In genomic region chr2:218402911-218403411, GRCh38 we compare ENCODE assay signal across 20 cellular contexts. TPM values are rescaled to one million over a fixed set of nuclear protein-coding genes. Genes with fewer than 3 reads are reported as not detected.
A peak's percentile ranks its signal among the peaks of the same experiment; 100 is the strongest.
DNase-seq lines count a peak whose midpoint lies in the region; ATAC-seq, FAIRE-seq and TF ChIP-seq lines count a peak whose summit lies in the region.
"Had no signal": no experiment of that assay in that cellular context is flagged by ENCODE, and none has a peak within 500 bp of the region (broad histone marks: within the 10 kb centered on the region; RNA-seq: fewer than 3 reads in every experiment).

No MANE protein-coding gene starts in this region.

- peaks cover 6% of the 10 kb centered on the region for H3K4me1 ChIP-seq in right cardiac atrium (ENCODE audit: control insufficient read depth, insufficient read depth, low read length)
- H3K4me1 ChIP-seq in heart right ventricle = peaks cover 30 to 78% (median 64%) of the 10 kb centered on the region in 9 donors
- H3K4me1 ChIP-seq in GM12878 (ENCODE audit: control insufficient read depth, insufficient read depth, low read length) = peaks cover 32% of the 10 kb centered on the region
- peaks cover 70% of the 10 kb centered on the region for H3K4me1 ChIP-seq in vagina

- H3K9me3 Mint-ChIP-seq in nephron = no peaks in the 10 kb centered on the region
- H3K9me3 Mint-ChIP-seq: activated CD4-positive, alpha-beta T cell treated with anti-CD3 and anti-CD28 coated beads, Interleukin-2, amount 10 ng/mL, durations not matched to agents 24 days and 14 days; activated T-helper 1 cell treated with anti-CD3 and anti-CD28 coated beads, Interleukin-12 subunit alpha, Interleukin-12 subunit beta, Interleukin-2, Interleukin-4 antibody, amounts not matched to agents 30 ng/mL and 10 ng/mL and 1 ng/mL, durations not matched to agents 14 hours and 24 hours and 36 hours; stimulated activated naive CD8-positive, alpha-beta T cell treated with anti-CD3 and anti-CD28 coated beads, Interleukin-15, amount 100 ng/mL, for 72 hours had no signal

- peaks cover 4% of the 10 kb centered on the region; the same call in 1 of the 2 replicates for H4K20me1 ChIP-seq in GM12878 (ENCODE audit: control insufficient read depth, insufficient read depth)

- no peak overlapping the region for H3K9ac ChIP-seq in GM12878 (ENCODE audit: control insufficient read depth, insufficient read depth, low read length)
- H3K9ac ChIP-seq: parathyroid adenoma had no signal

- no peak for TF ChIP-seq RAD21 in GM12878 (IDR thresholded peaks at IDR 0.05; ENCODE audit: insufficient read depth, low read depth, low read length)

- peaks cover 12% of the 10 kb centered on the region for H3K36me3 Mint-ChIP-seq in nephron (ENCODE audit: low read depth)

- DNase-seq in right cardiac atrium (peak in 2 of 3 donors; percentile 63 to 68), heart right ventricle (no peak), GM12878 (ENCODE audit: low read depth, low spot score) (no peak), vagina (ENCODE audit: extremely low spot score in 2 of 2) (no peak), NCI-H2227 treated with DMSO at 0.1 percent for 48 hours (lab: John Stamatoyannopoulos, UW) (no peak), GM12891 (ENCODE audit: insufficient read length, low spot score) (no peak)
- DNase-seq: activated CD4-positive, alpha-beta T cell treated with anti-CD3 and anti-CD28 coated beads, Interleukin-2, amount 10 ng/mL, durations not matched to agents 24 days and 14 days; DMS153; erythroblast; glutamatergic neuron; KG1; NCI-H1092 treated with DMSO at 0.1 percent for 48 hours; NCI-H2171; stimulated activated naive CD8-positive, alpha-beta T cell treated with anti-CD3 and anti-CD28 coated beads, Interleukin-15, amount 100 ng/mL, for 72 hours had no signal

- no peak for FAIRE-seq in GM12878 (lab: Jason Lieb, UNC)
- FAIRE-seq in GM12891 (lab: Jason Lieb, UNC) = no peak
- FAIRE-seq: islet of Langerhans had no signal

- H3K79me2 ChIP-seq in GM12878 (ENCODE audit: control insufficient read depth, insufficient read depth, low read length) = peaks cover 37% of the 10 kb centered on the region

- peaks cover 43% of the 10 kb centered on the region for H3K4me1 Mint-ChIP-seq in nephron

- no peak overlapping the region for H3K4me3 ChIP-seq in right cardiac atrium (ENCODE audit: low read length)
- H3K4me3 ChIP-seq in heart right ventricle = no peak overlapping the region
- no peak overlapping the region for H3K4me3 ChIP-seq in GM12878
- no peak overlapping the region for H3K4me3 ChIP-seq in vagina

- TF ChIP-seq EP300 in GM12878 (IDR thresholded peaks at IDR 0.05; ENCODE audit: borderline replicate concordance in 1 of 2, control insufficient read depth in 1 of 2, low read depth in 2 of 2, low read length in 2 of 2) = no peak

- RAD21 ChIA-PET in GM12878 (lab: Charles Lee; ENCODE audit: unreplicated experiment) = interaction anchor here (1.1 kb wide), 1 partner anchor 68 kb away, joined by 3 read pairs; no protein-coding TSS in a partner anchor

- intact Hi-C loops in right cardiac atrium (cut with DNase I) = no loop called here
- intact Hi-C loops in heart right ventricle (cut with DNase I) = loop anchor here in 3 of 10 donors (10.0 kb wide), 2 partner anchors 242 to 252 kb away; partner anchors contain the start of genes BCS1L (in 2 of the 3) and ZNF142 (in 2 of the 3)
- intact Hi-C loops in GM12878 (cut with micrococcal nuclease; ENCODE audit: unreplicated experiment) = no loop called here
- intact Hi-C loops in vagina (cut with DNase I) = loop anchor here (2.0 to 10.0 kb wide), 3 partner anchors 68 to 242 kb away; partner anchors contain the start of genes CNOT9 and USP37

- H3K27ac ChIP-seq in right cardiac atrium (ENCODE audit: low read length) (no peak overlapping the region), heart right ventricle (peak overlapping the region in 4 of 10 donors; percentile 5 to 100 (median 55)), GM12878 (ENCODE audit: control insufficient read depth, insufficient read depth) (no peak overlapping the region), vagina (peak overlapping the region; percentile 99)

- H3K36me3 ChIP-seq in heart right ventricle = peaks cover 0 to 45% (median 37%) of the 10 kb centered on the region in 9 donors
- H3K36me3 ChIP-seq in GM12878 (ENCODE audit: control insufficient read depth in 2 of 2, insufficient read depth in 2 of 2, low read length in 1 of 2) = peaks cover 7 to 10% of the 10 kb centered on the region in 2 experiments; a peak in 3 of 4 replicates
- H3K36me3 ChIP-seq in vagina = peaks cover 0 to 41% of the 10 kb centered on the region in 2 donors

- H3K27me3 ChIP-seq in right cardiac atrium (ENCODE audit: control insufficient read depth, insufficient read depth) (no peaks in the 10 kb centered on the region), heart right ventricle (no peaks in the 10 kb centered on the region), GM12878 (replicated peaks in 1 of 2; ENCODE audit: control insufficient read depth in 2 of 2, insufficient read depth in 2 of 2, low read length in 1 of 2) (no peaks in the 10 kb centered on the region), vagina (no peaks in the 10 kb centered on the region)

- H3K9me3 ChIP-seq in right cardiac atrium (ENCODE audit: control insufficient read depth, low read length) (no peaks in the 10 kb centered on the region), heart right ventricle (no peaks in the 10 kb centered on the region), GM12878 (replicated peaks; ENCODE audit: control insufficient read depth, insufficient read depth, low read length) (no peaks in the 10 kb centered on the region), vagina (no peaks in the 10 kb centered on the region)

- ATAC-seq in right cardiac atrium = no peak
- ATAC-seq in heart right ventricle = no peak
- ATAC-seq in GM12878 = no peak
- ATAC-seq in HG03469 (IDR thresholded peaks at IDR 0.05; ENCODE audit: unreplicated experiment) = no peak
- ATAC-seq: stimulated activated naive CD8-positive, alpha-beta T cell treated with anti-CD3 and anti-CD28 coated beads, Interleukin-15, amount 100 ng/mL, for 72 hours had no signal

- peaks cover 3% of the 10 kb centered on the region for H3K27me3 Mint-ChIP-seq in nephron (ENCODE audit: low read depth)
- H3K27me3 Mint-ChIP-seq: activated CD4-positive, alpha-beta T cell treated with anti-CD3 and anti-CD28 coated beads, Interleukin-2, amount 10 ng/mL, durations not matched to agents 24 days and 14 days had no signal

- no peak overlapping the region for H2AFZ ChIP-seq in GM12878 (ENCODE audit: control insufficient read depth, low read depth, low read length)
- H2AFZ ChIP-seq: parathyroid adenoma had no signal

- 0 out of 2 replicates have a peak overlapping the region, but pooled peaks have one; percentile 17 for H3K4me2 ChIP-seq in GM12878 (ENCODE audit: control insufficient read depth, insufficient read depth)

- TF ChIP-seq CTCF in heart right ventricle (IDR thresholded peaks at IDR 0.05) (no peak), GM12878 (IDR thresholded peaks at IDR 0.05 in 2 of 3, conservative IDR thresholded peaks at IDR 0.05 in 1 of 3; ENCODE audit: control insufficient read depth in 2 of 3, extremely low read depth in 1 of 3, insufficient read depth in 1 of 3, low read depth in 3 of 3, low read length in 3 of 3) (no peak), nephron (IDR thresholded peaks at IDR 0.05; ENCODE audit: unreplicated experiment in 3 of 3) (no peak), vagina (IDR thresholded peaks at IDR 0.05) (no peak)

- peak overlapping the region in 2 of 3 experiments; percentile 76 to 98 for H3K27ac Mint-ChIP-seq in nephron
- H3K27ac Mint-ChIP-seq: activated T-helper 1 cell treated with anti-CD3 and anti-CD28 coated beads, Interleukin-12 subunit alpha, Interleukin-12 subunit beta, Interleukin-2, Interleukin-4 antibody, amounts not matched to agents 30 ng/mL and 10 ng/mL and 1 ng/mL, durations not matched to agents 14 hours and 24 hours and 36 hours; stimulated activated naive CD8-positive, alpha-beta T cell treated with anti-CD3 and anti-CD28 coated beads, Interleukin-15, amount 100 ng/mL, for 72 hours had no signal

- BruUV-seq in GM12878 (replicated peaks; lab: Mats Ljungman, UMichigan) = no TSS peak

- POLR2A ChIA-PET in GM12878 (lab: Charles Lee) = no interaction called here

- CTCF ChIA-PET in GM12878 (lab: Yijun Ruan, JAX) = no interaction called here

- in situ Hi-C loops in GM12878 (cut with MboI) = loop anchor here (10.0 kb wide), 1 partner anchor 442 kb away; no protein-coding TSS in a partner anchor

- SMC1A ChIA-PET in GM12878 (lab: Charles Lee; ENCODE audit: uncharacterized antibody, unreplicated experiment) = no interaction called here

- WGBS in right cardiac atrium = 80% methylated on average over 26 of the region's 26 CpGs
- WGBS in heart right ventricle, 2 donors = 86 to 87% methylated on average over 26 of the region's 26 CpGs
- WGBS in GM12878 (ENCODE audit: insufficient coverage, insufficient replicate concordance, low lambda C conversion rate, missing lambda C conversion rate) = 89% methylated on average over 21 of the region's 26 CpGs

- TF ChIP-seq POLR2A in GM12878 (IDR thresholded peaks at IDR 0.05; ENCODE audit: low read depth, low read length) (no peak), vagina (IDR thresholded peaks at IDR 0.05) (no peak), GM12891 (IDR thresholded peaks at IDR 0.05; ENCODE audit: low read depth, low read length) (no peak)

- H3K4me3 Mint-ChIP-seq in nephron = peak overlapping the region; percentile 60 to 77 (median 61)

RNA-seq across cellular contexts. Expression of gene CTDSP1, which starts 3.3 kb away (rescaled TPM):
- total RNA-seq in right cardiac atrium = 100 to 1,000 TPM in 3 of 4 donors, 10 to 100 TPM in 1; 99.9 to 118 (median 116) TPM
- polyA plus RNA-seq in right cardiac atrium = 85.9 TPM
- total RNA-seq in heart right ventricle = 100 to 1,000 TPM in 2 of 10 donors, 10 to 100 TPM in 8; 77.9 to 118 (median 89.5) TPM
- polyA plus RNA-seq in heart right ventricle = 10 to 100 TPM; 84.2 to 95.0 TPM
- 73.6 and 91.2 TPM in 2 replicates for total RNA-seq in GM12878 (2013; cell fraction: nucleolus; rRNA removed)
- 52.5 and 56.5 TPM in 2 replicates for total RNA-seq in GM12878 (2014; rRNA removed)
- 30.9 and 32.5 TPM in 2 replicates for total RNA-seq in GM12878 (2014; rRNA removed; fragmentation: Illumina TruSeq; extraction: Trizol)
- 71.2 and 75.9 TPM in 2 replicates for total RNA-seq in GM12878 (2021)
- polyA plus RNA-seq in GM12878 (2011; ENCODE audit: low read depth) = 22.2 TPM
- polyA plus RNA-seq in GM12878 (2011; rRNA removed) = 37.1 and 75.5 TPM in 2 replicates
- polyA plus RNA-seq in GM12878 (2011; cell fraction: cytosol; rRNA removed) = 98.4 and 116 TPM in 2 replicates
- polyA plus RNA-seq in GM12878 (2011; cell fraction: nucleus; rRNA removed) = 462 and 514 TPM in 2 replicates
- 47.9 and 48.0 TPM in 2 replicates for polyA plus RNA-seq in GM12878 (2012)
- 12.5 and 36.4 TPM in 2 replicates for polyA plus RNA-seq in GM12878 (2014; fragmentation: Illumina TruSeq; extraction: Trizol)
- 1 to 10 TPM; 3.0 to 6.2 TPM for polyA plus RNA-seq in GM12878 (2014; fragmentation: Nextera tagmentation; extraction: Ambion mirVana)
- 72.7 and 83.1 TPM in 2 replicates for polyA plus RNA-seq in GM12878 (2014; rRNA removed)
- polyA plus RNA-seq in GM12878 (2016; fragmentation: Nextera tagmentation; extraction: Ambion mirVana) = 10 to 100 TPM; 13.7 to 15.6 TPM
- polyA minus RNA-seq in GM12878 (2011; rRNA and poly(A)+ RNA removed) = 53.1 and 87.5 TPM in 2 replicates
- polyA minus RNA-seq in GM12878 (2011; cell fraction: cytosol; rRNA and poly(A)+ RNA removed) = 22.9 and 28.7 TPM in 2 replicates
- 85.7 and 129 TPM in 2 replicates for polyA minus RNA-seq in GM12878 (2011; cell fraction: nucleus; rRNA and poly(A)+ RNA removed)
- total RNA-seq in vagina = 103 TPM
- polyA plus RNA-seq in GM12891 (2012; ENCODE audit: low read depth, missing spikeins) = 27.9 TPM

RNA-seq across cellular contexts. Expression of gene VIL1, which starts 16.0 kb away (rescaled TPM):
- total RNA-seq in right cardiac atrium (not detected), heart right ventricle (not detected), GM12878 (2014; rRNA removed) (0.16 and 0.34 TPM in 2 replicates), GM12878 (2014; rRNA removed; fragmentation: Illumina TruSeq; extraction: Trizol) (0.05 and 0.09 TPM in 2 replicates), GM12878 (2021) (0.13 and 0.62 TPM in 2 replicates), vagina (not detected)
- polyA plus RNA-seq in right cardiac atrium (0.11 TPM), heart right ventricle (under 1 TPM in 1 of 2 donors, not detected in 1; 0.06 TPM), GM12878 (2011; rRNA removed) (0.61 and 1.9 TPM in 2 replicates), GM12878 (2014; fragmentation: Illumina TruSeq; extraction: Trizol) (0.07 TPM in 1 of 2 replicates, not detected in the other), GM12878 (2014; fragmentation: Nextera tagmentation; extraction: Ambion mirVana) (1 to 10 TPM in 1 of 2 experiments, under 1 TPM in 1; 0.66 to 1.1 TPM), GM12878 (2014; rRNA removed) (0.03 TPM in 2 replicates), GM12878 (2016; fragmentation: Nextera tagmentation; extraction: Ambion mirVana) (under 1 TPM; 0.12 to 0.33 TPM)
- 0.07 TPM in 1 of 2 replicates, not detected in the other for total RNA-seq in GM12878 (2013; cell fraction: nucleolus; rRNA removed)
- polyA plus RNA-seq in GM12878 (2011; ENCODE audit: low read depth) = 0.20 TPM
- 4.0 and 4.9 TPM in 2 replicates for polyA plus RNA-seq in GM12878 (2011; cell fraction: cytosol; rRNA removed)
- 4.4 and 8.0 TPM in 2 replicates for polyA plus RNA-seq in GM12878 (2011; cell fraction: nucleus; rRNA removed)
- 0.14 and 0.74 TPM in 2 replicates for polyA plus RNA-seq in GM12878 (2012)
- 5.5 and 6.8 TPM in 2 replicates for polyA minus RNA-seq in GM12878 (2011; rRNA and poly(A)+ RNA removed)
- polyA minus RNA-seq in GM12878 (2011; cell fraction: cytosol; rRNA and poly(A)+ RNA removed) = 1.6 and 2.3 TPM in 2 replicates
- polyA minus RNA-seq in GM12878 (2011; cell fraction: nucleus; rRNA and poly(A)+ RNA removed) = 0.60 and 3.2 TPM in 2 replicates
- 0.28 TPM for polyA plus RNA-seq in GM12891 (2012; ENCODE audit: low read depth, missing spikeins)
- total RNA-seq: activated CD4-positive, alpha-beta T cell treated with anti-CD3 and anti-CD28 coated beads, Interleukin-2, amount 10 ng/mL, durations not matched to agents 24 days and 14 days; activated T-helper 1 cell treated with anti-CD3 and anti-CD28 coated beads, Interleukin-12 subunit alpha, Interleukin-12 subunit beta, Interleukin-2, Interleukin-4 antibody, amounts not matched to agents 30 ng/mL and 10 ng/mL and 1 ng/mL, durations not matched to agents 14 hours and 24 hours and 36 hours had no signal

RNA-seq across cellular contexts. Expression of gene SLC11A1, which starts 20.9 kb away (rescaled TPM):
- total RNA-seq in right cardiac atrium (10 to 100 TPM in 2 of 4 donors, 1 to 10 TPM in 2; 6.4 to 19.5 (median 12.5) TPM), heart right ventricle (1 to 10 TPM in 9 of 10 donors, under 1 TPM in 1; 0.64 to 9.1 (median 4.0) TPM), GM12878 (2014; rRNA removed) (0.11 and 0.28 TPM in 2 replicates), GM12878 (2014; rRNA removed; fragmentation: Illumina TruSeq; extraction: Trizol) (0.05 and 0.13 TPM in 2 replicates), GM12878 (2021) (0.38 and 0.56 TPM in 2 replicates), vagina (36.6 TPM)
- polyA plus RNA-seq in right cardiac atrium (13.8 TPM), heart right ventricle (1 to 10 TPM; 4.5 to 8.0 TPM), GM12878 (2011; rRNA removed) (0.06 and 0.11 TPM in 2 replicates), GM12878 (2014; fragmentation: Illumina TruSeq; extraction: Trizol) (0.04 TPM in 1 of 2 replicates, not detected in the other), GM12878 (2014; fragmentation: Nextera tagmentation; extraction: Ambion mirVana) (under 1 TPM; 0.03 to 0.07 TPM), GM12878 (2014; rRNA removed) (0.09 and 0.22 TPM in 2 replicates), GM12878 (2016; fragmentation: Nextera tagmentation; extraction: Ambion mirVana) (under 1 TPM; 0.15 to 0.18 TPM)
- total RNA-seq in GM12878 (2013; cell fraction: nucleolus; rRNA removed) = 0.42 and 0.73 TPM in 2 replicates
- not detected for polyA plus RNA-seq in GM12878 (2011; ENCODE audit: low read depth)
- polyA plus RNA-seq in GM12878 (2011; cell fraction: cytosol; rRNA removed) = 0.25 and 0.32 TPM in 2 replicates
- polyA plus RNA-seq in GM12878 (2011; cell fraction: nucleus; rRNA removed) = 0.90 and 1.4 TPM in 2 replicates
- polyA plus RNA-seq in GM12878 (2012) = 0.08 and 0.15 TPM in 2 replicates
- polyA minus RNA-seq in GM12878 (2011; rRNA and poly(A)+ RNA removed) = 0.67 TPM in 1 of 2 replicates, not detected in the other
- 0.42 and 0.94 TPM in 2 replicates for polyA minus RNA-seq in GM12878 (2011; cell fraction: cytosol; rRNA and poly(A)+ RNA removed)
- 1.1 TPM in 2 replicates for polyA minus RNA-seq in GM12878 (2011; cell fraction: nucleus; rRNA and poly(A)+ RNA removed)
- polyA plus RNA-seq in GM12891 (2012; ENCODE audit: low read depth, missing spikeins) = 0.09 TPM

RNA-seq across cellular contexts. Expression of gene CATIP, which starts 46.3 kb away (rescaled TPM):
- total RNA-seq in right cardiac atrium (not detected), heart right ventricle (not detected), GM12878 (2014; rRNA removed) (not detected in 2 replicates), GM12878 (2014; rRNA removed; fragmentation: Illumina TruSeq; extraction: Trizol) (not detected in 2 replicates), GM12878 (2021) (not detected in 2 replicates), vagina (not detected)
- polyA plus RNA-seq in right cardiac atrium (0.16 TPM), heart right ventricle (under 1 TPM in 1 of 2 donors, not detected in 1; 0.04 TPM), GM12878 (2011; rRNA removed) (not detected in 2 replicates), GM12878 (2014; fragmentation: Illumina TruSeq; extraction: Trizol) (not detected in 2 replicates), GM12878 (2014; fragmentation: Nextera tagmentation; extraction: Ambion mirVana) (under 1 TPM; 0.04 to 0.05 TPM), GM12878 (2014; rRNA removed) (not detected in 2 replicates), GM12878 (2016; fragmentation: Nextera tagmentation; extraction: Ambion mirVana) (under 1 TPM in 1 of 2 experiments, not detected in 1; 0.11 TPM)
- not detected in 2 replicates for total RNA-seq in GM12878 (2013; cell fraction: nucleolus; rRNA removed)
- polyA plus RNA-seq in GM12878 (2011; ENCODE audit: low read depth) = not detected
- polyA plus RNA-seq in GM12878 (2011; cell fraction: cytosol; rRNA removed) = not detected in 2 replicates
- 0.26 TPM in 1 of 2 replicates, not detected in the other for polyA plus RNA-seq in GM12878 (2011; cell fraction: nucleus; rRNA removed)
- 0.04 and 0.05 TPM in 2 replicates for polyA plus RNA-seq in GM12878 (2012)
- polyA minus RNA-seq in GM12878 (2011; rRNA and poly(A)+ RNA removed) = not detected in 2 replicates
- polyA minus RNA-seq in GM12878 (2011; cell fraction: cytosol; rRNA and poly(A)+ RNA removed) = not detected in 2 replicates
- polyA minus RNA-seq in GM12878 (2011; cell fraction: nucleus; rRNA and poly(A)+ RNA removed) = not detected in 2 replicates
- not detected for polyA plus RNA-seq in GM12891 (2012; ENCODE audit: low read depth, missing spikeins)
- total RNA-seq: activated CD4-positive, alpha-beta T cell treated with anti-CD3 and anti-CD28 coated beads, Interleukin-2, amount 10 ng/mL, durations not matched to agents 24 days and 14 days; activated T-helper 1 cell treated with anti-CD3 and anti-CD28 coated beads, Interleukin-12 subunit alpha, Interleukin-12 subunit beta, Interleukin-2, Interleukin-4 antibody, amounts not matched to agents 30 ng/mL and 10 ng/mL and 1 ng/mL, durations not matched to agents 14 hours and 24 hours and 36 hours; mononuclear cell had no signal

Comparison
In these comparisons a context has a peak if more than half of its experiments do, and no peak if none do; other contexts are left out.
1. DNase-seq: peak in right cardiac atrium (2 of 3); none in heart right ventricle (0 of 2), GM12878 (single experiment), vagina (0 of 2), NCI-H2227 treated with DMSO at 0.1 percent for 48 hours (single experiment) and GM12891 (single experiment).